Comparison of ENCODE assay signal across 8 cellular contexts in the genomic region with DNA sequence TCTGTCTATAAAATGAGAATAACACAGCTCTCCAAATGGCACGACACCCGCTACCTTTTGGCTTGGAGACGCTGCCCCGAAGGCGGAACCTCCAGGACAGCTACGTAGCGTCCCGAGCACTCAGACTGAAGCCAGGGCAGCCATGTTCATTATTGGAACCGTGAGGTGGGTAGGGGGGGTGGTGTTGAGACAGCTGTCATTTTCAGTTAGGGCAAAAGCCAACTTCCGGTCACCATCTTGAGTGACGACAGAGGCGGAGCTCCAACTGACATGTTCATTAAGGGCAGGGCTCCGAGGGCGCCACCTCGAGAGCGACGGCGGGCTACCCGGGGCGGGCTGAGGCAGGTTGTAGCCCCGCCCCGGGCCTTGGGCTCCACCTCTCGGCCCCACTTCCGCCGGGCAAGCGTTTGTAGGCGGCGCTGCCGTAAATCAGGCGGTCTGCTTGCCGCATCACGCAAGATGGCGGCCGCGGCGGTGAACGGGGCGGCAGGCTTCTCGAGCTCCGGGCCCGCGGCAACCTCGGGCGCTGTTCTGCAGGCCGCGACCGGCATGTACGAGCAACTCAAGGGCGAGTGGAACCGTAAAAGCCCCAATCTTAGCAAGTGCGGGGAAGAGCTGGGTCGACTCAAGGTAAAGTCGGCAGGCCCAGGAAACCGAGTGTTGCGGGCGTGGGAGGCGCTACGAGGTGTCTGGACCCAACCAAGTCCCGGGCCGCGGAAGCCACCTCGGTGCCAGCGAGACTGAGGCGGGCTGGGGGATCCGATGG. TPM values are rescaled to one million over a fixed set of nuclear protein-coding genes. Genes with fewer than 3 reads are reported as not detected.
DNase-seq lines count a peak whose midpoint lies in the region; ATAC-seq and TF ChIP-seq lines count a peak whose summit lies in the region.

A gene (plus strand): TSS at position 240 of the 766 bp plus-strand sequence. CDS start 31 bp downstream, at position 271.

- H3K4me3 ChIP-seq in colonic mucosa = peak within 1 kb of the TSS; percentile 61

- peak within 1 kb of the TSS; percentile 100 for H3K4me3 Mint-ChIP-seq in activated CD4-positive, alpha-beta T cell treated with anti-CD3 and anti-CD28 coated beads, Interleukin-2, amount 10 ng/mL, durations not matched to agents 24 days and 14 days

- peaks cover 28% of the 10 kb centered on the region for H3K36me3 Mint-ChIP-seq in activated CD4-positive, alpha-beta T cell treated with anti-CD3 and anti-CD28 coated beads, Interleukin-2, amount 10 ng/mL, durations not matched to agents 24 days and 14 days (ENCODE audit: low read depth)

- DNase-seq in C1 segment of cervical spinal cord (lab: John Stamatoyannopoulos, UW) = peak; percentile 84 to 100 (median 98)
- peak; percentile 99 for DNase-seq in NCI-H526 treated with DMSO at 0.1 percent for 48 hours (lab: John Stamatoyannopoulos, UW)
- peak; percentile 100 for DNase-seq in activated CD4-positive, alpha-beta T cell treated with anti-CD3 and anti-CD28 coated beads, Interleukin-2, amount 10 ng/mL, durations not matched to agents 24 days and 14 days
- peak; percentile 99 for DNase-seq in colonic mucosa
- peak; percentile 95 to 96 for DNase-seq in stimulated activated CD4-positive, alpha-beta T cell treated with anti-CD3 and anti-CD28 coated beads, Interleukin-1b, Interleukin-23, amount 100 ng/mL, for 4 hours (ENCODE audit: low read depth in 2 of 2)

- peak within 1 kb of the TSS; percentile 98 for H3K27ac Mint-ChIP-seq in activated CD4-positive, alpha-beta T cell treated with anti-CD3 and anti-CD28 coated beads, Interleukin-2, amount 10 ng/mL, durations not matched to agents 24 days and 14 days

- peaks cover 20% of the 10 kb centered on the region for H3K4me1 Mint-ChIP-seq in activated CD4-positive, alpha-beta T cell treated with anti-CD3 and anti-CD28 coated beads, Interleukin-2, amount 10 ng/mL, durations not matched to agents 24 days and 14 days

- H3K36me3 ChIP-seq in colonic mucosa = no peaks in the 10 kb centered on the region

- no peaks in the 10 kb centered on the region for H3K9me3 ChIP-seq in colonic mucosa

- no peaks in the 10 kb centered on the region for H3K9me3 Mint-ChIP-seq in activated CD4-positive, alpha-beta T cell treated with anti-CD3 and anti-CD28 coated beads, Interleukin-2, amount 10 ng/mL, durations not matched to agents 24 days and 14 days

- H3K4me1 ChIP-seq in colonic mucosa = peaks cover 5% of the 10 kb centered on the region

- H3K27me3 ChIP-seq in colonic mucosa = no peaks in the 10 kb centered on the region
- H3K27me3 ChIP-seq in layer of hippocampus (ENCODE audit: control insufficient read depth, insufficient read depth, low read length) = no peaks in the 10 kb centered on the region

- intact Hi-C loops in activated CD4-positive, alpha-beta T cell treated with anti-CD3 and anti-CD28 coated beads, Interleukin-2, amount 10 ng/mL, durations not matched to agents 24 days and 14 days (cut with micrococcal nuclease) = loop anchor here (1.0 kb wide), 5 partner anchors 12 to 245 kb away; a partner anchor contains a TSS
- intact Hi-C loops in colonic mucosa (cut with DNase I) = loop anchor here (5.0 kb wide), 1 partner anchor 37 kb away; a partner anchor contains a TSS

- no peak for TF ChIP-seq CTCF in colonic mucosa (IDR thresholded peaks at IDR 0.05)

- peak within 1 kb of the TSS; percentile 85 to 89 for H3K9ac ChIP-seq in colonic mucosa (ENCODE audit: low read depth in 2 of 2, low read length in 2 of 2)

- peaks cover under 1% of the 10 kb centered on the region for H3K27me3 Mint-ChIP-seq in activated CD4-positive, alpha-beta T cell treated with anti-CD3 and anti-CD28 coated beads, Interleukin-2, amount 10 ng/mL, durations not matched to agents 24 days and 14 days

- H3K27ac ChIP-seq in colonic mucosa = peak within 1 kb of the TSS; percentile 68
- H3K27ac ChIP-seq in layer of hippocampus (ENCODE audit: low read depth, low read length) = peak within 1 kb of the TSS; percentile 93

- ATAC-seq in GM19324 (IDR thresholded peaks at IDR 0.05; ENCODE audit: low FRiP score, unreplicated experiment) (peak; percentile 98), HG03469 (IDR thresholded peaks at IDR 0.05; ENCODE audit: unreplicated experiment) (peak; percentile 85)

RNA-seq across cellular contexts. Expression of the gene that starts here (rescaled TPM):
- 314 and 315 TPM in 2 replicates for total RNA-seq in activated CD4-positive, alpha-beta T cell treated with anti-CD3 and anti-CD28 coated beads, Interleukin-2, amount 10 ng/mL, durations not matched to agents 24 days and 14 days
- total RNA-seq in colonic mucosa = 100 to 1,000 TPM; 126 to 184 TPM

Comparison
In these comparisons a context has a peak if more than half of its experiments do, and no peak if none do; other contexts are left out.
1. Peak in every context shown above with its lines: DNase-seq, ATAC-seq, H3K4me3 ChIP-seq and H3K27ac ChIP-seq.